In the genomic region with DNA sequence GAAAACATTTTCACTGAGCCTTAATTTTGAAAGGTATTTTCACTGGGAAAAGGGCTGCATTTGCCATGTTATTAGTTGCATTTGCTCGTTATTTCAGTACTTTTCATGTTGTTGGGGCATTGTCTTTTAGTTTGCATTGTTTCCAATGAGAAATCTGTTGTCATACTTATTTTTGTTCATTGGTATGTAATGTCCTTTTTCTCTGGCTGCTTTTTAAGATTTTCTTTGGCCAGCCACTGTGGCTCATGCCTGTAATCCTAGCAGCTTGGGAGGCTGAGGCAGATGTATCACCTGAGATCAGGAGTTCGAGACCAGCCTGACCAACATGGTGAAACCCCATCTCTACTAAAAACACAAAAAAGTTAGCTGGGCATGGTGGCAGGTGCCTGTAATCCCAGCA, we compare ENCODE assay signal across 29 cellular contexts.
"Had no signal": no experiment of that assay in that cellular context is flagged by ENCODE, and none has a peak within 500 bp of the region (broad histone marks: within the 10 kb centered on the region; RNA-seq: fewer than 3 reads in every experiment).

No MANE protein-coding gene starts in this region.

- H3K27me3 ChIP-seq: stomach, suprapubic skin, testis, thyroid gland, tibial artery, tibial nerve, transverse colon, upper lobe of left lung, upper lobe of right lung, uterus, vagina had no signal

- H3K4me1 Mint-ChIP-seq: stimulated activated effector memory CD8-positive, alpha-beta T cell treated with anti-CD3 and anti-CD28 coated beads, Interleukin-12 subunit alpha, Interleukin-12 subunit beta, amount 100 ng/mL, for 72 hours; stimulated activated memory B cell treated with anti-CD40 and anti-IgM and Interleukin-4, amounts not matched to agents 10 μg/mL and 1 μg/mL and 100 μg/mL, for 72 hours; stimulated activated naive B cell treated with anti-CD40 and anti-IgM and Interleukin-4, amounts not matched to agents 10 μg/mL and 1 μg/mL and 100 μg/mL, for 72 hours; stimulated activated naive CD8-positive, alpha-beta T cell treated with anti-CD3 and anti-CD28 coated beads, Interleukin-15, amount 100 ng/mL, for 72 hours had no signal

- H3K4me3 Mint-ChIP-seq: stimulated activated effector memory CD8-positive, alpha-beta T cell treated with anti-CD3 and anti-CD28 coated beads, Interleukin-12 subunit alpha, Interleukin-12 subunit beta, amount 100 ng/mL, for 72 hours; stimulated activated memory B cell treated with anti-CD40 and anti-IgM and Interleukin-4, amounts not matched to agents 10 μg/mL and 1 μg/mL and 100 μg/mL, for 72 hours; stimulated activated naive B cell treated with anti-CD40 and anti-IgM and Interleukin-4, amounts not matched to agents 10 μg/mL and 1 μg/mL and 100 μg/mL, for 72 hours; stimulated activated naive CD8-positive, alpha-beta T cell treated with anti-CD3 and anti-CD28 coated beads, Interleukin-15, amount 100 ng/mL, for 72 hours; stimulated activated naive CD8-positive, alpha-beta T cell treated with anti-CD3 and anti-CD28 coated beads, Interleukin-15, Interleukin-2, amounts not matched to agents 100 ng/mL and 50 ng/mL, for 24 hours; type B pancreatic cell had no signal

- H3K4me1 ChIP-seq: stomach, suprapubic skin, testis, thyroid gland, tibial artery, tibial nerve, transverse colon, upper lobe of left lung, upper lobe of right lung, uterus, vagina had no signal

- H3K9me3 Mint-ChIP-seq: type B pancreatic cell had no signal

- H3K36me3 ChIP-seq: stomach, suprapubic skin, thoracic aorta, thyroid gland, tibial artery, tibial nerve, transverse colon, upper lobe of left lung, upper lobe of right lung, uterus, vagina had no signal

- H3K4me3 ChIP-seq: stomach, suprapubic skin, testis, thoracic aorta, thyroid gland, tibial artery, tibial nerve, transverse colon, upper lobe of left lung, upper lobe of right lung, uterus, vagina had no signal

- FAIRE-seq: urothelium cell line had no signal

- H3K27ac ChIP-seq: stomach, suprapubic skin, testis, thoracic aorta, thyroid gland, tibial artery, tibial nerve, transverse colon, upper lobe of left lung, upper lobe of right lung, uterus, vagina had no signal

- H3K27ac Mint-ChIP-seq: stimulated activated effector memory CD8-positive, alpha-beta T cell treated with anti-CD3 and anti-CD28 coated beads, Interleukin-12 subunit alpha, Interleukin-12 subunit beta, amount 100 ng/mL, for 72 hours; stimulated activated memory B cell treated with anti-CD40 and anti-IgM and Interleukin-4, amounts not matched to agents 10 μg/mL and 1 μg/mL and 100 μg/mL, for 72 hours; stimulated activated naive B cell treated with anti-CD40 and anti-IgM and Interleukin-4, amounts not matched to agents 10 μg/mL and 1 μg/mL and 100 μg/mL, for 72 hours; stimulated activated naive CD8-positive, alpha-beta T cell treated with anti-CD3 and anti-CD28 coated beads, Interleukin-15, amount 100 ng/mL, for 72 hours; stimulated activated naive CD8-positive, alpha-beta T cell treated with anti-CD3 and anti-CD28 coated beads, Interleukin-15, Interleukin-2, amounts not matched to agents 100 ng/mL and 50 ng/mL, for 24 hours; type B pancreatic cell had no signal

- H3K9me3 ChIP-seq: suprapubic skin, testis, thoracic aorta, thyroid gland, tibial artery, upper lobe of left lung, upper lobe of right lung, uterus, vagina had no signal

- ATAC-seq: stimulated activated effector memory CD8-positive, alpha-beta T cell treated with anti-CD3 and anti-CD28 coated beads, Interleukin-12 subunit alpha, Interleukin-12 subunit beta, amount 100 ng/mL, for 72 hours; stimulated activated memory B cell treated with anti-CD40 and anti-IgM and Interleukin-4, amounts not matched to agents 10 μg/mL and 1 μg/mL and 100 μg/mL, for 72 hours; stimulated activated naive B cell treated with anti-CD40 and anti-IgM and Interleukin-4, amounts not matched to agents 10 μg/mL and 1 μg/mL and 100 μg/mL, for 72 hours; stimulated activated naive CD8-positive, alpha-beta T cell treated with anti-CD3 and anti-CD28 coated beads, Interleukin-15, amount 100 ng/mL, for 72 hours; stimulated activated naive CD8-positive, alpha-beta T cell treated with anti-CD3 and anti-CD28 coated beads, Interleukin-15, Interleukin-2, amounts not matched to agents 100 U/mL and 50 U/mL, for 24 hours; upper lobe of right lung had no signal

- DNase-seq: stimulated activated CD4-positive, alpha-beta T cell treated with anti-CD3 and anti-CD28 coated beads, Interleukin-2, amount 100 ng/mL, for 48 hours; stimulated activated CD4-positive, alpha-beta T cell treated with anti-CD3 and anti-CD28 coated beads, Interleukin-4, amount 100 ng/mL, for 1 hour; stimulated activated CD4-positive, alpha-beta T cell treated with anti-CD3 and anti-CD28 coated beads, Interleukin-4, amount 100 ng/mL, for 24 hours; stimulated activated CD4-positive, alpha-beta T cell treated with anti-CD3 and anti-CD28 coated beads, Interleukin-4, amount 100 ng/mL, for 4 hours; stimulated activated CD8-positive, alpha-beta memory T cell treated with anti-CD3 and anti-CD28 coated beads, Interleukin-4, amount 100 ng/mL, for 48 hours; stimulated activated naive B cell treated with anti-CD40 and anti-IgM and Interleukin-4, amounts not matched to agents 10 μg/mL and 1 μg/mL and 100 μg/mL, for 72 hours; stimulated activated naive CD4-positive, alpha-beta T cell; stimulated activated naive CD4-positive, alpha-beta T cell treated with Interleukin-2 at 50 U/mL for 16 hours; stimulated activated naive CD8-positive, alpha-beta T cell treated with anti-CD3 and anti-CD28 coated beads, Interleukin-15, amount 100 ng/mL, for 72 hours; stimulated activated naive CD8-positive, alpha-beta T cell treated with anti-CD3 and anti-CD28 coated beads, Interleukin-15, Interleukin-2, amounts not matched to agents 100 U/mL and 50 U/mL, for 24 hours; stomach; substantia nigra; testis; thyroid gland; tibial artery; transverse colon; trophoblast cell; upper lobe of left lung; upper lobe of right lung; uterus had no signal

- H3K27me3 Mint-ChIP-seq: stimulated activated memory B cell treated with anti-CD40 and anti-IgM and Interleukin-4, amounts not matched to agents 10 μg/mL and 1 μg/mL and 100 μg/mL, for 72 hours; stimulated activated naive B cell treated with anti-CD40 and anti-IgM and Interleukin-4, amounts not matched to agents 10 μg/mL and 1 μg/mL and 100 μg/mL, for 72 hours; stimulated activated naive CD8-positive, alpha-beta T cell treated with anti-CD3 and anti-CD28 coated beads, Interleukin-15, amount 100 ng/mL, for 72 hours; stimulated activated naive CD8-positive, alpha-beta T cell treated with anti-CD3 and anti-CD28 coated beads, Interleukin-15, Interleukin-2, amounts not matched to agents 100 ng/mL and 50 ng/mL, for 24 hours; type B pancreatic cell had no signal

- H3K36me3 Mint-ChIP-seq: stimulated activated effector memory CD8-positive, alpha-beta T cell treated with anti-CD3 and anti-CD28 coated beads, Interleukin-12 subunit alpha, Interleukin-12 subunit beta, amount 100 ng/mL, for 72 hours; stimulated activated memory B cell treated with anti-CD40 and anti-IgM and Interleukin-4, amounts not matched to agents 10 μg/mL and 1 μg/mL and 100 μg/mL, for 72 hours; stimulated activated naive B cell treated with anti-CD40 and anti-IgM and Interleukin-4, amounts not matched to agents 10 μg/mL and 1 μg/mL and 100 μg/mL, for 72 hours had no signal
